Comparison of ENCODE assay signal across 9 cellular contexts in the genomic region with DNA sequence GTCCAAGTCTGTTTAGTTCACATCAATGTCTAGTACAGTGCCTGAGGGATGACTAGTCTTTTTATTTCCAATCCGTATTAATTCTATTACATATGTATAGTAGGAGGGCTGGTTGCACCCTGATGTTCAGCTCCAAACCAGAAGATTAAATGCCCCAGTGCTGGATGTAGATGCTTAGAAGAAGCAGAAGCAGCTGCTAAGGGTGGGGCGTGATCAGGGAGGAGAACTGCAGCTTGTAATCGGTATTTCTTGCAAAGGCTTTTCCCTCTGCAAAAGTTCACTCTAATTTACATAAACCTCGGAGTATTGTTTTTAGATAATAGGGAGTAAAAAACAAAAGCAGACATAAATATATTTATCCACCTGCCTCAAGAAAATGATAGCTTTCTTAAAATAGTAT.
DNase-seq lines count a peak whose midpoint lies in the region; ATAC-seq, FAIRE-seq and TF ChIP-seq lines count a peak whose summit lies in the region.
"Had no signal": no experiment of that assay in that cellular context is flagged by ENCODE, and none has a peak within 500 bp of the region (broad histone marks: within the 10 kb centered on the region; RNA-seq: fewer than 3 reads in every experiment).

No MANE protein-coding gene starts in this region.

- peak overlapping the region in 7 of 8 donors; percentile 58 to 77 (median 74) for H3K4me3 Mint-ChIP-seq in CD4-positive, alpha-beta memory T cell

- H3K9me3 Mint-ChIP-seq in CD4-positive, alpha-beta memory T cell = peaks cover 0 to 1% (median 0%) of the 10 kb centered on the region in 8 donors

- peak overlapping the region; percentile 88 to 97 (median 95) for H3K27ac Mint-ChIP-seq in CD4-positive, alpha-beta memory T cell

- intact Hi-C loops in CD4-positive, alpha-beta memory T cell (cut with micrococcal nuclease) = loop anchor here (2.0 kb wide), 1 partner anchor 145 kb away; the partner anchor contains the start of gene ITGA4
- intact Hi-C loops in GM12878 (cut with micrococcal nuclease; ENCODE audit: unreplicated experiment) (loop anchor here (1.0 to 5.0 kb wide), 3 partner anchors 76 to 145 kb away; partner anchors contain the start of gene ITGA4), uterus (cut with DNase I; ENCODE audit: low total_unique reads) (no loop called here)

- no peaks in the 10 kb centered on the region for H3K36me3 Mint-ChIP-seq in CD4-positive, alpha-beta memory T cell

- FAIRE-seq in GM12878 (lab: Jason Lieb, UNC) = no peak
- FAIRE-seq: pancreas had no signal

- H3K36me3 ChIP-seq in CD4-positive, alpha-beta memory T cell (ENCODE audit: insufficient read depth, low read length) = no peaks in the 10 kb centered on the region
- H3K36me3 ChIP-seq in Karpas-422 (ENCODE audit: insufficient read depth, low read length) (no peaks in the 10 kb centered on the region), GM12878 (ENCODE audit: control insufficient read depth in 2 of 2, insufficient read depth in 2 of 2, low read length in 1 of 2) (no peaks in the 10 kb centered on the region), brain microvascular endothelial cell (replicated peaks) (no peaks in the 10 kb centered on the region), uterus (no peaks in the 10 kb centered on the region)
- H3K36me3 ChIP-seq: pancreas had no signal

- peaks cover 37 to 63% (median 50%) of the 10 kb centered on the region in 4 donors for H3K4me1 Mint-ChIP-seq in CD4-positive, alpha-beta memory T cell

- H3K27me3 ChIP-seq in CD4-positive, alpha-beta memory T cell (ENCODE audit: insufficient read depth, low read length) = no peaks in the 10 kb centered on the region
- H3K27me3 ChIP-seq in Karpas-422 (ENCODE audit: low read length) (no peaks in the 10 kb centered on the region), GM12878 (replicated peaks in 1 of 2; ENCODE audit: control insufficient read depth in 2 of 2, insufficient read depth in 2 of 2, low read length in 1 of 2) (no peaks in the 10 kb centered on the region), brain microvascular endothelial cell (replicated peaks) (no peaks in the 10 kb centered on the region), uterus (peaks cover 0 to 7% of the 10 kb centered on the region in 2 donors)
- H3K27me3 ChIP-seq: pancreas had no signal

- H3K4me1 ChIP-seq in CD4-positive, alpha-beta memory T cell (ENCODE audit: insufficient read depth, low read length) = peaks cover 82% of the 10 kb centered on the region
- H3K4me1 ChIP-seq in Karpas-422 (ENCODE audit: low read length) (peaks cover 89% of the 10 kb centered on the region), GM12878 (ENCODE audit: control insufficient read depth, insufficient read depth, low read length) (peaks cover 51% of the 10 kb centered on the region), uterus (no peaks in the 10 kb centered on the region)
- H3K4me1 ChIP-seq: pancreas had no signal

- TF ChIP-seq RAD21 in GM12878 (IDR thresholded peaks at IDR 0.05; ENCODE audit: insufficient read depth, low read depth, low read length) = no peak

- no peaks in the 10 kb centered on the region for H3K9me3 ChIP-seq in CD4-positive, alpha-beta memory T cell (ENCODE audit: control insufficient read depth in 1 of 2, low read length in 2 of 2)
- H3K9me3 ChIP-seq in Karpas-422 (ENCODE audit: low read length) (no peaks in the 10 kb centered on the region), GM12878 (replicated peaks; ENCODE audit: control insufficient read depth, insufficient read depth, low read length) (no peaks in the 10 kb centered on the region), uterus (no peaks in the 10 kb centered on the region)
- H3K9me3 ChIP-seq: pancreas had no signal

- 0% methylated on average over 4 of the region's 4 CpGs for WGBS in GM12878 (ENCODE audit: insufficient coverage, insufficient replicate concordance, low lambda C conversion rate, missing lambda C conversion rate)

- peak; percentile 22 for ATAC-seq in GM21390 (IDR thresholded peaks at IDR 0.05; ENCODE audit: unreplicated experiment)
- peak; percentile 31 for ATAC-seq in GM12878

- no TSS peak for BruUV-seq in GM12878 (replicated peaks; lab: Mats Ljungman, UMichigan)

- H4K20me1 ChIP-seq in Karpas-422 (ENCODE audit: insufficient read depth, low read depth, low read length) (no peaks in the 10 kb centered on the region), GM12878 (ENCODE audit: control insufficient read depth, insufficient read depth) (no peaks in the 10 kb centered on the region)

- TF ChIP-seq POLR2A in GM12878 (IDR thresholded peaks at IDR 0.05; ENCODE audit: low read depth, low read length) (peak; percentile 17; the same call in 1 of the 2 replicates), uterus (IDR thresholded peaks at IDR 0.05) (no peak)

- no peak for TF ChIP-seq EP300 in GM12878 (IDR thresholded peaks at IDR 0.05; ENCODE audit: borderline replicate concordance in 1 of 2, control insufficient read depth in 1 of 2, low read depth in 2 of 2, low read length in 2 of 2)

- H3K9ac ChIP-seq in Karpas-422 (ENCODE audit: low read length) (peak overlapping the region; percentile 39), GM12878 (ENCODE audit: control insufficient read depth, insufficient read depth, low read length) (peak overlapping the region; percentile 60)

- H3K27ac ChIP-seq in CD4-positive, alpha-beta memory T cell (ENCODE audit: low read depth, low read length) = peak overlapping the region; percentile 46
- H3K27ac ChIP-seq in Karpas-422 (ENCODE audit: low read length) (peak overlapping the region; percentile 99), GM12878 (ENCODE audit: control insufficient read depth, insufficient read depth) (peak overlapping the region; percentile 99), brain microvascular endothelial cell (no peak overlapping the region), uterus (no peak overlapping the region), RWPE1 (no peak overlapping the region)

- POLR2A ChIA-PET in CD4-positive, alpha-beta memory T cell (lab: Charles Lee; ENCODE audit: partially characterized antibody) = interaction anchor here (0.7 to 16.0 kb wide), 30 partner anchors 9 to 207 kb away, joined by 3 to 374 read pairs (median 6); partner anchors contain the start of gene ITGA4
- POLR2A ChIA-PET in GM12878 (lab: Charles Lee) = interaction anchor here (0.5 to 2.7 kb wide), 10 partner anchors 8 to 273 kb away, joined by 3 to 12 read pairs (median 4); no protein-coding TSS in a partner anchor
- POLR2A ChIA-PET in RWPE1 (lab: Yijun Ruan, JAX; ENCODE audit: low non-redundant PET) = no interaction called here

- H2AFZ ChIP-seq in Karpas-422 (ENCODE audit: low read length) (0 out of 2 replicates have a peak overlapping the region, but pooled peaks have one; percentile 9), GM12878 (ENCODE audit: control insufficient read depth, low read depth, low read length) (peak overlapping the region; percentile 19; the same call in 1 of the 2 replicates)

- no peaks in the 10 kb centered on the region for H3K9me2 ChIP-seq in Karpas-422 (replicated peaks; ENCODE audit: insufficient read depth, low read length)

- no peaks in the 10 kb centered on the region for H3K27me3 Mint-ChIP-seq in CD4-positive, alpha-beta memory T cell

- H3K79me2 ChIP-seq in Karpas-422 (ENCODE audit: low read length) (no peaks in the 10 kb centered on the region), GM12878 (ENCODE audit: control insufficient read depth, insufficient read depth, low read length) (no peaks in the 10 kb centered on the region; the same call in none of the 2 replicates)

- DNase-seq in CD4-positive, alpha-beta memory T cell = peak in 1 of 5 donors; percentile 10
- peak; percentile 76 for DNase-seq in Karpas-422
- DNase-seq in GM12878 (ENCODE audit: low read depth, low spot score) = no peak
- DNase-seq in brain microvascular endothelial cell = no peak
- DNase-seq in uterus = no peak
- no peak for DNase-seq in pons (ENCODE audit: low spot score)
- no peak for DNase-seq in RWPE1 (ENCODE audit: low spot score)
- DNase-seq: pancreas had no signal

- H3K4me2 ChIP-seq in Karpas-422 (ENCODE audit: low read depth, low read length, poor library complexity, severe bottlenecking) = peak overlapping the region; percentile 44
- H3K4me2 ChIP-seq in GM12878 (ENCODE audit: control insufficient read depth, insufficient read depth) = peak overlapping the region; percentile 72

- H3K4me3 ChIP-seq in CD4-positive, alpha-beta memory T cell (ENCODE audit: low read length in 2 of 2) = peak overlapping the region in 1 of 2 donors; percentile 27
- H3K4me3 ChIP-seq in Karpas-422 (ENCODE audit: low read length) (peak overlapping the region; percentile 17; the same call in 1 of the 2 replicates), GM12878 (0 out of 2 replicates have a peak overlapping the region, but pooled peaks have one; percentile 6), brain microvascular endothelial cell (ENCODE audit: low read depth, low read length) (no peak overlapping the region), uterus (no peak overlapping the region)
- H3K4me3 ChIP-seq: pancreas had no signal

- CTCF ChIA-PET in CD4-positive, alpha-beta memory T cell (lab: Charles Lee; ENCODE audit: partially characterized antibody) = interaction anchor here (1.0 to 3.7 kb wide), 13 partner anchors 8 to 207 kb away, joined by 3 to 27 read pairs (median 4); partner anchors contain the start of gene ITGA4
- CTCF ChIA-PET in GM12878 (lab: Yijun Ruan, JAX) (interaction anchor here (0.7 to 14.1 kb wide), 18 partner anchors 7 to 403 kb away, joined by 3 to 235 read pairs (median 4); partner anchors contain the start of gene ITGA4), RWPE1 (lab: Yijun Ruan, JAX) (no interaction called here)

- RAD21 ChIA-PET in GM12878 (lab: Charles Lee; ENCODE audit: unreplicated experiment) = interaction anchor here (0.7 to 16.8 kb wide), 29 partner anchors 7 to 404 kb away, joined by 3 to 340 read pairs (median 5); partner anchors contain the start of gene ITGA4

- in situ Hi-C loops in GM12878 (cut with MboI) = no loop called here
- in situ Hi-C loops in brain microvascular endothelial cell (cut with HindIII; ENCODE audit: low pct_ligation_motif_present, low sequenced_read_pairs) = no loop called here

- SMC1A ChIA-PET in GM12878 (lab: Charles Lee; ENCODE audit: uncharacterized antibody, unreplicated experiment) = interaction anchor here (0.7 to 15.8 kb wide), 34 partner anchors 8 to 331 kb away, joined by 3 to 313 read pairs (median 4); partner anchors contain the start of gene ITGA4

- TF ChIP-seq CTCF in GM12878 (IDR thresholded peaks at IDR 0.05 in 2 of 3, conservative IDR thresholded peaks at IDR 0.05 in 1 of 3; ENCODE audit: control insufficient read depth in 2 of 3, extremely low read depth in 1 of 3, insufficient read depth in 1 of 3, low read depth in 3 of 3, low read length in 3 of 3) (no peak), brain microvascular endothelial cell (IDR thresholded peaks at IDR 0.05; ENCODE audit: low read depth, low read length, missing control alignments) (no peak), uterus (IDR thresholded peaks at IDR 0.05) (no peak), RWPE1 (conservative IDR thresholded peaks at IDR 0.05; ENCODE audit: low read depth) (no peak)

Comparison
In these comparisons a context has a peak if more than half of its experiments do, and no peak if none do; other contexts are left out.
1. H3K27ac ChIP-seq: peak in CD4-positive, alpha-beta memory T cell (single experiment), Karpas-422 (single experiment) and GM12878 (single experiment); none in brain microvascular endothelial cell (single experiment), uterus (0 of 2) and RWPE1 (single experiment).
2. H3K4me3 ChIP-seq: peak in Karpas-422 (single experiment) and GM12878 (single experiment); none in brain microvascular endothelial cell (single experiment) and uterus (0 of 2).